8 cellular contexts compared by ENCODE assay signal in the genomic region with DNA sequence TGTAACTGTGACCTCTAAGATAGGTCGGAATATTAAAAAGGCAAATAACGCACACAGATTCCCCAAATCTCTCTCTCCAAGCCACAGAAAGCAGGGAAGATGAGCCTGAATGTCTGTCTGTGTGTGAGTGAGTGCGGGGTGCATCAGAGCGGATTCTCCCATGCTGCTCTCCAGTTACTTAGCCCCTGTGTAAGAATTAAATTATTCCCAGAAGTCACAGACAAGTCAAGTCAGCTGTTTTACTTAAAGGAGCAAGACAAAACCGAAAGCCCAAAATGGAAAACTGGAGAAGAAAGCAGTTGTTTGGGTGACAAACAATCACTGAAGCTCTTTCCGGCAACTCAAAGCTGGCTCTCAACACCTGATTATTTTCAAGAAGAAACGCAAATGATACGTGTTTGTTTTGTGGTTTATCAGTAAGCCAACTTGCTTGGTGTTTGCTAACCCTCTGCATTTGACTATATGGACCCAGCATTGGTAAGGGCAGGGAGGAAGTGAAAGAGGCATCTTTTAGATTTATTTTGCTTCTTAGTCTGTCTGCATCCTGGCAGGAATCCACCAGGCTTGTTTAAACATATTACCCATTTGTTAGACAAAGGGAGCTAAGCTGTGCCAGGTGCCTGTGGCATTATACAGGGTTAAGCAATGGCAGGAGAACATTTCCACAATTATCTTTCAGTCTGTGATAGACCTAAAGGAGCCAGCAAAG.
A peak's percentile ranks its signal among the peaks of the same experiment; 100 is the strongest.
DNase-seq lines count a peak whose midpoint lies in the region; ATAC-seq and TF ChIP-seq lines count a peak whose summit lies in the region.

No MANE protein-coding gene starts in this region.

- peak; percentile 89 for ATAC-seq in GM18909 (IDR thresholded peaks at IDR 0.05; ENCODE audit: poor library complexity, unreplicated experiment)
- ATAC-seq in HG03139 (IDR thresholded peaks at IDR 0.05; ENCODE audit: unreplicated experiment), result peak; percentile 67
- ATAC-seq in psoas muscle, result no peak

- H3K27ac ChIP-seq in psoas muscle, result no peak overlapping the region
- H3K27ac ChIP-seq in effector memory CD4-positive, alpha-beta T cell (ENCODE audit: insufficient read depth, low read length, poor library complexity, severe bottlenecking), result no peak overlapping the region

- H3K27me3 ChIP-seq in psoas muscle (ENCODE audit: insufficient read depth in 3 of 3, low read length in 2 of 3), result no peaks in the 10 kb centered on the region
- no peaks in the 10 kb centered on the region for H3K27me3 ChIP-seq in effector memory CD4-positive, alpha-beta T cell (replicated peaks; ENCODE audit: control insufficient read depth, insufficient read depth, low read length, poor library complexity, severe bottlenecking)

- DNase-seq in NCI-H446 (lab: John Stamatoyannopoulos, UW) (peak; percentile 69 to 83), foreskin fibroblast (peak; percentile 24 to 69), psoas muscle (no peak), cortex of kidney (lab: John Stamatoyannopoulos, UW) (no peak), CD1c-positive myeloid dendritic cell (ENCODE audit: extremely low spot score) (no peak)
- DNase-seq in effector memory CD4-positive, alpha-beta T cell, result no peak

- H3K4me3 ChIP-seq in foreskin fibroblast (ENCODE audit: low read depth in 1 of 2, low read length in 2 of 2) (peak overlapping the region in 1 of 2 donors; percentile 6), psoas muscle (no peak overlapping the region)
- H3K4me3 ChIP-seq in effector memory CD4-positive, alpha-beta T cell (ENCODE audit: insufficient read depth, low read depth, low read length, poor library complexity, severe bottlenecking), result no peak overlapping the region

- H3K9me3 ChIP-seq in psoas muscle, result no peaks in the 10 kb centered on the region
- H3K9me3 ChIP-seq in effector memory CD4-positive, alpha-beta T cell (ENCODE audit: control insufficient read depth, low read length), result no peaks in the 10 kb centered on the region

- intact Hi-C loops in psoas muscle (cut with DNase I), result no loop called here

- H3K36me3 ChIP-seq in psoas muscle (ENCODE audit: insufficient read depth in 1 of 2, low read depth in 1 of 2), result no peaks in the 10 kb centered on the region
- no peaks in the 10 kb centered on the region for H3K36me3 ChIP-seq in effector memory CD4-positive, alpha-beta T cell (ENCODE audit: control insufficient read depth, insufficient read depth, low read length)

- WGBS in psoas muscle, 3 donors, result 58 to 59% (median 59%) methylated on average over 8 of the region's 8 CpGs

- H3K4me1 ChIP-seq in psoas muscle, result no peaks in the 10 kb centered on the region
- H3K4me1 ChIP-seq in effector memory CD4-positive, alpha-beta T cell (ENCODE audit: control insufficient read depth, insufficient read depth, low read length, poor library complexity, severe bottlenecking), result no peaks in the 10 kb centered on the region

- no peak for TF ChIP-seq CTCF in foreskin fibroblast (IDR thresholded peaks at IDR 0.05; ENCODE audit: low read depth, low read length)
- no peak for TF ChIP-seq CTCF in psoas muscle (IDR thresholded peaks at IDR 0.05)

Comparison
In these comparisons a context has a peak if more than half of its experiments do, and no peak if none do; other contexts are left out.
1. ATAC-seq: peak in GM18909 (single experiment) and HG03139 (single experiment); none in psoas muscle (0 of 4).
2. DNase-seq: peak in NCI-H446 (2 of 2) and foreskin fibroblast (2 of 2); none in psoas muscle (0 of 2), cortex of kidney (single experiment), CD1c-positive myeloid dendritic cell (single experiment) and effector memory CD4-positive, alpha-beta T cell (0 of 3).